20 cellular contexts compared by ENCODE assay signal in the genomic region with DNA sequence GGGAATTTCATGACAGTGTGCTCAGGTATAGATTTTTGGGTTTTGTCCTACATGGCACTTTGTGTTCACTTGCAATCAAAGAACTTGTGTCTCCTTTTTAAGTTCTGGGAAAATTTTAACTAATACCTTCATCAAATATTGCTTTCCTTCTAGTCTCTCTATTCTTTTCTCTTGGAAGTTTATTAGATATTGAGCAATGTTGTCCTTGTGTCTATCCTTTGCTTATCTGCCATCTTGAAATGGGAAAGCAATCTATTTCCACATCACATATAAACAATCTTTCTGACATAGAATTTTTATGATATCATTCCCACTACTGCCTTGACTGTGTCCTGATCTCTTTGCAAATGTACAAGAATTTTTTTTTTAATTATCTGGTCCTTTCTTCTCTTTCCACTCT.
"Had no signal": no experiment of that assay in that cellular context is flagged by ENCODE, and none has a peak within 500 bp of the region (broad histone marks: within the 10 kb centered on the region; RNA-seq: fewer than 3 reads in every experiment).

No MANE protein-coding gene starts in this region.

- H3K36me3 ChIP-seq: esophagus muscularis mucosa, left ventricle myocardium inferior, lower lobe of right lung, spleen, upper lobe of right lung had no signal

- H3K27me3 Mint-ChIP-seq: stimulated activated naive B cell treated with anti-CD40 and anti-IgM and Interleukin-4, amounts not matched to agents 10 μg/mL and 1 μg/mL and 100 μg/mL, for 72 hours had no signal

- H3K4me1 ChIP-seq: left ventricle myocardium inferior, lower lobe of right lung, upper lobe of right lung had no signal

- H3K4me3 ChIP-seq: esophagus muscularis mucosa, left ventricle myocardium inferior, lower lobe of right lung, spleen, testis, tibial nerve, upper lobe of right lung had no signal

- H3K27me3 ChIP-seq: esophagus muscularis mucosa, spleen, testis, tibial nerve, upper lobe of right lung had no signal

- H3K9me3 Mint-ChIP-seq: effector memory CD8-positive, alpha-beta T cell; memory B cell; nephron progenitor cell had no signal

- ATAC-seq: effector memory CD8-positive, alpha-beta T cell; left cardiac atrium; lower lobe of right lung; sciatic nerve; stimulated activated naive CD8-positive, alpha-beta T cell treated with anti-CD3 and anti-CD28 coated beads, Interleukin-15, amount 100 ng/mL, for 72 hours; upper lobe of right lung had no signal

- H3K9me3 ChIP-seq: esophagus muscularis mucosa, left ventricle myocardium inferior, lower lobe of right lung, spleen, testis, tibial nerve, upper lobe of right lung had no signal

- H3K27ac Mint-ChIP-seq: effector memory CD8-positive, alpha-beta T cell; memory B cell; nephron progenitor cell; stimulated activated naive B cell treated with anti-CD40 and anti-IgM and Interleukin-4, amounts not matched to agents 10 μg/mL and 1 μg/mL and 100 μg/mL, for 72 hours; stimulated activated naive CD8-positive, alpha-beta T cell treated with anti-CD3 and anti-CD28 coated beads, Interleukin-15, amount 100 ng/mL, for 72 hours had no signal

- DNase-seq: effector memory CD8-positive, alpha-beta T cell; kidney; left cardiac atrium; left ventricle myocardium inferior; lower lobe of right lung; midbrain; nephron progenitor cell; spleen; stimulated activated CD4-positive, alpha-beta T cell treated with anti-CD3 and anti-CD28 coated beads, Interleukin-15, amount 100 ng/mL, for 24 hours; stimulated activated CD4-positive, alpha-beta T cell treated with anti-CD3 and anti-CD28 coated beads, Interleukin-1b, Interleukin-23, amount 100 ng/mL, for 48 hours; stimulated activated CD4-positive, alpha-beta T cell treated with anti-CD3 and anti-CD28 coated beads, Interleukin-4, amount 100 ng/mL, for 24 hours; stimulated activated naive B cell treated with anti-CD40 and anti-IgM and Interleukin-4, amounts not matched to agents 10 μg/mL and 1 μg/mL and 100 μg/mL, for 72 hours; stimulated activated naive CD8-positive, alpha-beta T cell treated with anti-CD3 and anti-CD28 coated beads, Interleukin-15, amount 100 ng/mL, for 72 hours; testis; upper lobe of right lung had no signal

- H3K4me3 Mint-ChIP-seq: effector memory CD8-positive, alpha-beta T cell; memory B cell; nephron progenitor cell; stimulated activated naive B cell treated with anti-CD40 and anti-IgM and Interleukin-4, amounts not matched to agents 10 μg/mL and 1 μg/mL and 100 μg/mL, for 72 hours; stimulated activated naive CD8-positive, alpha-beta T cell treated with anti-CD3 and anti-CD28 coated beads, Interleukin-15, amount 100 ng/mL, for 72 hours had no signal

- H3K27ac ChIP-seq: epithelial cell of prostate, esophagus muscularis mucosa, lower lobe of right lung, spleen, upper lobe of right lung had no signal
